In the genomic region with DNA sequence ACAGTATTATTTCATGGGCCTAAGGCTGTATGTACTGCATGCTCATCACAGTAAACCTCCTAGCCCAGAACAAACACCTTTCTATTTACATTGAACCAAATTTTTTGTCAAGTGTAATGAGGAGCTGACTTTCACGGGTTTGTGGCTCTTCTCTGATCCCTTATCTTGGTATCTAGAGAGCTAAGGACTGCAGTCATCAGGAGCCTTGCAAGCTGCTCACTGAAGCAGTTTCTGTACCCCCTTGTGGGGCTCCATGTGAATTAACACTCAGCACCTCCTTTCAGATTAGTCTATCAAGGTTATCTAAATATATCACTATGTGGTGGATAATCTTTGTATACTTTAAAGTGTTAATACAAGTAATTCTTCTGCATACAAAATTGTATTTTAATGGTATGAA, we compare ENCODE assay signal across 9 cellular contexts.
DNase-seq lines count a peak whose midpoint lies in the region; ATAC-seq and TF ChIP-seq lines count a peak whose summit lies in the region.
"Had no signal": no experiment of that assay in that cellular context is flagged by ENCODE, and none has a peak within 500 bp of the region (broad histone marks: within the 10 kb centered on the region; RNA-seq: fewer than 3 reads in every experiment).

No MANE protein-coding gene starts in this region.

- TF ChIP-seq CTCF in RWPE2 (IDR thresholded peaks at IDR 0.05; ENCODE audit: poor library complexity, severe bottlenecking) (peak; percentile 24), fibroblast of pulmonary artery (IDR thresholded peaks at IDR 0.05; ENCODE audit: low read length, missing control alignments) (peak; percentile 2)

- DNase-seq in CD1c-positive myeloid dendritic cell (ENCODE audit: extremely low spot score) (peak; percentile 30), GF-D8 (lab: John Stamatoyannopoulos, UW) (peak; percentile 2), RWPE2 (ENCODE audit: low spot score) (no peak), fibroblast of pulmonary artery (ENCODE audit: low read depth) (no peak), retina (no peak), NCI-H128 (lab: John Stamatoyannopoulos, UW; ENCODE audit: unreplicated experiment) (no peak)
- DNase-seq: kidney glomerular epithelial cell, posterior cingulate gyrus had no signal

- no peaks in the 10 kb centered on the region for H3K27me3 ChIP-seq in RWPE2 (ENCODE audit: insufficient read depth, poor library complexity, severe bottlenecking)

- no peak overlapping the region for H3K27ac ChIP-seq in RWPE2 (ENCODE audit: poor library complexity, severe bottlenecking)

- H3K4me3 ChIP-seq in RWPE2 (ENCODE audit: severe bottlenecking), result no peak overlapping the region
- H3K4me3 ChIP-seq in fibroblast of pulmonary artery (replicated peaks; ENCODE audit: low read depth, low read length), result no peak overlapping the region

- H3K4me1 ChIP-seq in RWPE2 (ENCODE audit: insufficient read depth, poor library complexity, severe bottlenecking), result no peaks in the 10 kb centered on the region

- no peaks in the 10 kb centered on the region for H3K36me3 ChIP-seq in RWPE2 (ENCODE audit: low read depth)

- no peaks in the 10 kb centered on the region for H3K9me3 ChIP-seq in RWPE2 (ENCODE audit: severe bottlenecking)

- ATAC-seq in RWPE2 (ENCODE audit: low read depth) (peak; percentile 49; the same call in 1 of the 3 replicates), GM18519 (IDR thresholded peaks at IDR 0.05; ENCODE audit: low FRiP score, unreplicated experiment) (no peak)

Comparison
In these comparisons a context has a peak if more than half of its experiments do, and no peak if none do; other contexts are left out.
1. DNase-seq: peak in CD1c-positive myeloid dendritic cell (single experiment) and GF-D8 (single experiment); none in RWPE2 (single experiment), fibroblast of pulmonary artery (single experiment), retina (single experiment) and NCI-H128 (single experiment).